Comparison of ENCODE assay signal across 13 cellular contexts in the genomic region with DNA sequence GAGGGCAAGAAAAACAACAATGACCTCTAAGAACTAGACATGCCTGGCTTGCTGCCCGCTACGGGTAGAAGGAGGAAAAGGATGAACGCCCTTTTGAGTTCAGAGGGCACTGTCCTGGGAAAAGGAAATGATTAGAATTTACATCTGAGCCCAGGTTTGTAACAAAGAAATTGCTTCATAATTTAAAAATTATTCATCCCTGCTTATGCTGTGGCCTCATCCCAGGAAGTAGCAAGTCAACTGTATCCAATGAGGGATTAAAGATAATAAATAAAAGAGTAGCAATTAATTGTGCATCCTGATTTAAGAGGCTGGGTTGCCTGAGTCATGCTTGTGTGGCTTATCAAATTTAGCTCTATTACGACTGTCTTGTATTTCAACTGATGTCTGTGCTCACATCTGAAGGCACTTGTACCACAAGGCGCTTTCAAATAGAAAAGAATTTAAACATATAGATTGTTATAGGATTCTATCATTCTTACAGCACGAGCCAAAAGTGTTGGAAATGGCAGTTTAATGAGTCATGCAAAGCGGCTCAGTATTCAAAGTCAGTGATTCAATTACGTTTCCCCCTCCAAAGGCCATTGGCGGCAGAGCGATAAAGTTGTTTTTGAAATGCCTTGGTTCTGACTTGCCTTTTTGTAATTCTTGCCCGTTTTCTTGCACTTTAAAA. TPM values are rescaled to one million over a fixed set of nuclear protein-coding genes. Genes with fewer than 3 reads are reported as not detected.
A peak's percentile ranks its signal among the peaks of the same experiment; 100 is the strongest.
DNase-seq lines count a peak whose midpoint lies in the region; ATAC-seq and TF ChIP-seq lines count a peak whose summit lies in the region.
"Had no signal": no experiment of that assay in that cellular context is flagged by ENCODE, and none has a peak within 500 bp of the region (broad histone marks: within the 10 kb centered on the region; RNA-seq: fewer than 3 reads in every experiment).

No MANE protein-coding gene starts in this region.

- no peaks in the 10 kb centered on the region for H3K36me3 Mint-ChIP-seq in chondrocyte (ENCODE audit: low read depth)

- no peaks in the 10 kb centered on the region for H3K9me3 Mint-ChIP-seq in chondrocyte (ENCODE audit: low read depth)
- H3K9me3 Mint-ChIP-seq: activated naive CD8-positive, alpha-beta T cell treated with anti-CD3 and anti-CD28 coated beads, Interleukin-2, amount 50 U/mL, for 24 hours had no signal

- no peaks in the 10 kb centered on the region for H3K9me3 ChIP-seq in A673 (ENCODE audit: low read depth, low read length, poor library complexity, severe bottlenecking)
- H3K9me3 ChIP-seq: upper lobe of left lung had no signal

- no TSS peak for BruUV-seq in A673 (replicated peaks; lab: Mats Ljungman, UMichigan)

- peaks cover 15% of the 10 kb centered on the region for H3K27me3 Mint-ChIP-seq in chondrocyte (ENCODE audit: low read depth)

- no peak for ATAC-seq in GM19324 (IDR thresholded peaks at IDR 0.05; ENCODE audit: low FRiP score, unreplicated experiment)
- ATAC-seq: activated naive CD8-positive, alpha-beta T cell treated with anti-CD3 and anti-CD28 coated beads, Interleukin-2, amount 50 U/mL, for 24 hours had no signal

- H3K4me3 Mint-ChIP-seq in chondrocyte (ENCODE audit: unreplicated experiment): no peak overlapping the region
- H3K4me3 Mint-ChIP-seq: activated naive CD8-positive, alpha-beta T cell treated with anti-CD3 and anti-CD28 coated beads, Interleukin-2, amount 50 U/mL, for 24 hours had no signal

- TF ChIP-seq CTCF in A673 (conservative IDR thresholded peaks at IDR 0.05; ENCODE audit: low read depth, low read length) (no peak), choroid plexus epithelial cell (conservative IDR thresholded peaks at IDR 0.05; ENCODE audit: low read depth, low read length) (no peak), chondrocyte (IDR thresholded peaks at IDR 0.05) (no peak)

- H3K4me3 ChIP-seq in A673 (ENCODE audit: low read depth, low read length, poor library complexity, severe bottlenecking): no peak overlapping the region
- H3K4me3 ChIP-seq in choroid plexus epithelial cell (ENCODE audit: low read depth, low read length): no peak overlapping the region
- H3K4me3 ChIP-seq: upper lobe of left lung had no signal

- POLR2A ChIA-PET in A673 (lab: Charles Lee; ENCODE audit: low non-redundant PET): no interaction called here

- no peak overlapping the region for H3K27ac Mint-ChIP-seq in chondrocyte (ENCODE audit: unreplicated experiment)
- H3K27ac Mint-ChIP-seq: activated naive CD8-positive, alpha-beta T cell treated with anti-CD3 and anti-CD28 coated beads, Interleukin-2, amount 50 U/mL, for 24 hours had no signal

- peaks cover 21% of the 10 kb centered on the region for H3K27me3 ChIP-seq in A673 (replicated peaks; ENCODE audit: insufficient read depth, low read depth, low read length, poor library complexity)
- H3K27me3 ChIP-seq: upper lobe of left lung had no signal

- peaks cover 10% of the 10 kb centered on the region for H3K4me1 Mint-ChIP-seq in chondrocyte (ENCODE audit: low read depth)
- H3K4me1 Mint-ChIP-seq: activated naive CD8-positive, alpha-beta T cell treated with anti-CD3 and anti-CD28 coated beads, Interleukin-2, amount 50 U/mL, for 24 hours had no signal

- no peak overlapping the region for H3K27ac ChIP-seq in A673 (ENCODE audit: low read depth, low read length, poor library complexity, severe bottlenecking)
- H3K27ac ChIP-seq: upper lobe of left lung had no signal

- CTCF ChIA-PET in A673 (lab: Charles Lee): no interaction called here

- intact Hi-C loops in A673 (cut with micrococcal nuclease; ENCODE audit: unreplicated experiment): no loop called here

- H3K36me3 ChIP-seq in A673 (ENCODE audit: insufficient read depth, low read length, poor library complexity, severe bottlenecking): no peaks in the 10 kb centered on the region
- H3K36me3 ChIP-seq: upper lobe of left lung had no signal

- DNase-seq in A673 (ENCODE audit: low spot score) (peak; percentile 43), LoVo (ENCODE audit: low spot score) (peak; percentile 6), choroid plexus epithelial cell (ENCODE audit: low read depth) (peak; percentile 36), kidney tubule cell (ENCODE audit: low spot score) (peak; percentile 65), middle frontal gyrus (ENCODE audit: extremely low spot score, low spot score) (no peak), chondrocyte (ENCODE audit: low spot score) (no peak)
- no peak for DNase-seq in activated CD8-positive, alpha-beta memory T cell treated with anti-CD3 and anti-CD28 coated beads, Interleukin-2, amount 50 U/mL, for 48 hours
- DNase-seq: activated naive CD8-positive, alpha-beta T cell treated with anti-CD3 and anti-CD28 coated beads, Interleukin-2, amount 50 U/mL, for 24 hours; DMS153; NCI-H2081 treated with DMSO at 0.1 percent for 48 hours; upper lobe of left lung had no signal

- H3K4me1 ChIP-seq in A673 (ENCODE audit: insufficient read depth, low read length, poor library complexity, severe bottlenecking): peaks cover 3% of the 10 kb centered on the region
- H3K4me1 ChIP-seq: upper lobe of left lung had no signal

RNA-seq across cellular contexts. Expression of gene DMRT1, which starts 40.0 kb away (rescaled TPM):
- not detected in 2 replicates for total RNA-seq in A673 (2021)
- total RNA-seq in chondrocyte: not detected in 3 replicates
- total RNA-seq: lower leg skin, upper lobe of left lung had no signal

Comparison
In these comparisons a context has a peak if more than half of its experiments do, and no peak if none do; other contexts are left out.
1. DNase-seq: peak in A673 (single experiment), LoVo (single experiment), choroid plexus epithelial cell (single experiment) and kidney tubule cell (single experiment); none in activated CD8-positive, alpha-beta memory T cell treated with anti-CD3 and anti-CD28 coated beads, Interleukin-2, amount 50 U/mL, for 48 hours (single experiment), middle frontal gyrus (single experiment) and chondrocyte (single experiment).